ENCODE assay signal across 28 cellular contexts in genomic region chr5:180109920-180110319, GRCh38.
"Had no signal": no experiment of that assay in that cellular context is flagged by ENCODE, and none has a peak within 500 bp of the region (broad histone marks: within the 10 kb centered on the region; RNA-seq: fewer than 3 reads in every experiment).

No MANE protein-coding gene starts in this region.

- H3K27ac ChIP-seq: SJCRH30 had no signal

- H3K4me3 Mint-ChIP-seq: activated CD8-positive, alpha-beta memory T cell treated with anti-CD3 and anti-CD28 coated beads, Interleukin-2, amount 10 ng/mL, durations not matched to agents 7 days and 5 days; activated naive CD4-positive, alpha-beta T cell treated with anti-CD3 and anti-CD28 coated beads, Interleukin-2, amount 50 U/mL, for 24 hours; activated T-cell treated with anti-CD3 and anti-CD28 coated beads, Interleukin-2, amount 50 U/mL, for 4 hours; activated T-helper 17 cell treated with anti-CD3 and anti-CD28 coated beads, Interleukin-2, amount 50 U/mL, for 72 hours; brain; T-helper 1 cell treated with Interleukin-12 subunit alpha and Interleukin-12 subunit beta and Interleukin-4 antibody, amounts not matched to agents 30 μg/mL and 1 μg/mL, for 36 hours; WTC11 had no signal

- H3K27ac Mint-ChIP-seq: activated CD8-positive, alpha-beta memory T cell treated with anti-CD3 and anti-CD28 coated beads, Interleukin-2, amount 10 ng/mL, durations not matched to agents 7 days and 5 days; activated naive CD4-positive, alpha-beta T cell treated with anti-CD3 and anti-CD28 coated beads, Interleukin-2, amount 50 U/mL, for 24 hours; activated T-helper 17 cell treated with anti-CD3 and anti-CD28 coated beads, Interleukin-2, amount 50 U/mL, for 72 hours; brain; T-helper 1 cell treated with Interleukin-12 subunit alpha and Interleukin-12 subunit beta and Interleukin-4 antibody, amounts not matched to agents 30 μg/mL and 1 μg/mL, for 36 hours; WTC11 had no signal

- H3K27me3 ChIP-seq: SJCRH30 had no signal

- H3K4me3 ChIP-seq: K562, SJCRH30 had no signal

- ATAC-seq: activated CD8-positive, alpha-beta memory T cell treated with anti-CD3 and anti-CD28 coated beads, Interleukin-2, amount 10 ng/mL, durations not matched to agents 7 days and 5 days; activated T-cell treated with anti-CD3 and anti-CD28 coated beads, Interleukin-2, amount 50 U/mL, for 4 hours; activated T-helper 17 cell treated with anti-CD3 and anti-CD28 coated beads, Interleukin-2, amount 50 U/mL, for 72 hours; K562; Panc1; Right ventricle myocardium inferior; SK-N-SH treated with all-trans-retinoic acid at 6 μM for 48 hours; WTC11 had no signal

- H3K4me1 ChIP-seq: SJCRH30 had no signal

- H3K36me3 ChIP-seq: SJCRH30 had no signal

- H3K27me3 Mint-ChIP-seq: activated naive CD4-positive, alpha-beta T cell treated with anti-CD3 and anti-CD28 coated beads, Interleukin-2, amount 50 U/mL, for 24 hours had no signal

- DNase-seq: activated CD4-positive, alpha-beta T cell treated with anti-CD3 and anti-CD28 coated beads for 48 hours; activated CD4-positive, alpha-beta T cell treated with anti-CD3 and anti-CD28 coated beads, Interleukin-2, amount 50 U/mL, for 48 hours; activated CD8-positive, alpha-beta memory T cell treated with anti-CD3 and anti-CD28 coated beads, Interleukin-2, amount 10 ng/mL, durations not matched to agents 7 days and 5 days; activated gamma-delta T cell; activated T-cell treated with anti-CD3 and anti-CD28 coated beads, Interleukin-2, amount 50 U/mL, for 4 hours; amygdala; Karpas-422; MM.1S; NCI-H1105; NCI-H1436; NCI-H1694 treated with DMSO at 0.1 percent for 48 hours; NCI-H2029 treated with DMSO at 0.1 percent for 48 hours; NCI-H345; NCI-H510A; NCI-H526 treated with DMSO at 0.1 percent for 48 hours; NCI-H82; OCI-M1; RPMI8226; SJCRH30 had no signal

- H3K4me1 Mint-ChIP-seq: activated CD8-positive, alpha-beta memory T cell treated with anti-CD3 and anti-CD28 coated beads, Interleukin-2, amount 10 ng/mL, durations not matched to agents 7 days and 5 days; activated naive CD4-positive, alpha-beta T cell treated with anti-CD3 and anti-CD28 coated beads, Interleukin-2, amount 50 U/mL, for 24 hours; activated T-helper 17 cell treated with anti-CD3 and anti-CD28 coated beads, Interleukin-2, amount 50 U/mL, for 72 hours; brain had no signal
